In genomic region chr3:46865546-46865945, GRCh38 we compare ENCODE assay signal across 15 cellular contexts. TPM values are rescaled to one million over a fixed set of nuclear protein-coding genes. Genes with fewer than 3 reads are reported as not detected.
"Had no signal": no experiment of that assay in that cellular context is flagged by ENCODE, and none has a peak within 500 bp of the region (broad histone marks: within the 10 kb centered on the region; RNA-seq: fewer than 3 reads in every experiment).

No MANE protein-coding gene starts in this region.

- H3K9me3 ChIP-seq: esophagus muscularis mucosa, lower lobe of right lung, suprapubic skin had no signal

- FAIRE-seq: keratinocyte had no signal

- H3K4me3 ChIP-seq: esophagus muscularis mucosa, lower lobe of right lung, suprapubic skin had no signal

- H3K36me3 ChIP-seq: lower lobe of right lung, suprapubic skin had no signal

- H3K27me3 ChIP-seq: esophagus muscularis mucosa, suprapubic skin had no signal

- DNase-seq: activated CD4-positive, alpha-beta T cell treated with anti-CD3 and anti-CD28 coated beads, Interleukin-2, amount 50 U/mL, for 48 hours; activated CD4-positive, CD25-positive, alpha-beta regulatory T cell treated with anti-CD3 and anti-CD28 coated beads, Interleukin-2, amount 50 U/mL, for 72 hours; activated CD8-positive, alpha-beta memory T cell treated with anti-CD3 and anti-CD28 coated beads, Interleukin-2, amount 10 ng/mL, durations not matched to agents 7 days and 5 days; activated effector memory CD4-positive, alpha-beta T cell treated with Interleukin-2 at 50 U/mL for 16 hours; activated T-cell treated with anti-CD3 and anti-CD28 coated beads, Interleukin-2, amount 50 U/mL, for 24 hours; amygdala; head of caudate nucleus; naive B cell; stimulated activated CD4-positive, alpha-beta T cell treated with anti-CD3 and anti-CD28 coated beads, Interleukin-12 subunit alpha, Interleukin-12 subunit beta, amount 100 ng/mL, for 4 hours; stimulated activated naive CD4-positive, alpha-beta T cell treated with Interleukin-2 at 50 U/mL for 16 hours; SW 1271 had no signal

- H3K27ac ChIP-seq: esophagus muscularis mucosa had no signal

- ATAC-seq: activated CD8-positive, alpha-beta memory T cell treated with anti-CD3 and anti-CD28 coated beads, Interleukin-2, amount 10 ng/mL, durations not matched to agents 7 days and 5 days had no signal

RNA-seq across cellular contexts. Expression of gene MYL3, which starts 2.3 kb away (rescaled TPM):
- total RNA-seq: activated CD8-positive, alpha-beta memory T cell treated with anti-CD3 and anti-CD28 coated beads, Interleukin-2, amount 10 ng/mL, durations not matched to agents 7 days and 5 days had no signal
- polyA plus RNA-seq: keratinocyte had no signal

RNA-seq across cellular contexts. Expression of gene PTH1R, which starts 12.0 kb away (rescaled TPM):
- total RNA-seq: activated CD8-positive, alpha-beta memory T cell treated with anti-CD3 and anti-CD28 coated beads, Interleukin-2, amount 10 ng/mL, durations not matched to agents 7 days and 5 days had no signal
- polyA plus RNA-seq: keratinocyte had no signal
